11 cellular contexts compared by ENCODE assay signal in genomic region chr12:110279561-110279960, GRCh38. TPM values are rescaled to one million over a fixed set of nuclear protein-coding genes. Genes with fewer than 3 reads are reported as not detected.
DNase-seq lines count a peak whose midpoint lies in the region; ATAC-seq and TF ChIP-seq lines count a peak whose summit lies in the region.
"Had no signal": no experiment of that assay in that cellular context is flagged by ENCODE, and none has a peak within 500 bp of the region (broad histone marks: within the 10 kb centered on the region; RNA-seq: fewer than 3 reads in every experiment).

No MANE protein-coding gene starts in this region.

- intact Hi-C loops in natural killer cell (cut with micrococcal nuclease), result no loop called here

- no peaks in the 10 kb centered on the region for H3K9me3 Mint-ChIP-seq in natural killer cell

- peak overlapping the region; percentile 19 for H3K4me3 Mint-ChIP-seq in T-helper 17 cell
- peak overlapping the region; percentile 88 for H3K4me3 Mint-ChIP-seq in natural killer cell

- H3K27ac Mint-ChIP-seq in T-helper 17 cell (no peak overlapping the region), natural killer cell (no peak overlapping the region)

- H3K4me1 Mint-ChIP-seq in T-helper 17 cell (peaks cover 29% of the 10 kb centered on the region), natural killer cell (peaks cover 33 to 38% of the 10 kb centered on the region in 2 donors)

- H3K27me3 Mint-ChIP-seq in T-helper 17 cell (no peaks in the 10 kb centered on the region), natural killer cell (ENCODE audit: low read depth in 2 of 2) (no peaks in the 10 kb centered on the region)

- peaks cover 21% of the 10 kb centered on the region for H3K4me1 ChIP-seq in ES-I3 (ENCODE audit: insufficient read depth, low read length)

- TF ChIP-seq CTCF in natural killer cell (IDR thresholded peaks at IDR 0.05) (no peak), GM10266 (IDR thresholded peaks at IDR 0.05; ENCODE audit: control insufficient read depth, insufficient read depth, low read depth, missing control alignments) (no peak)

- peaks cover 11% of the 10 kb centered on the region; the same call in 1 of the 2 replicates for H3K36me3 ChIP-seq in ES-I3 (ENCODE audit: insufficient read depth, low read length)
- H3K36me3 ChIP-seq: suprapubic skin had no signal

- H3K36me3 Mint-ChIP-seq in T-helper 17 cell (ENCODE audit: low read depth) (peaks cover 2% of the 10 kb centered on the region), natural killer cell (no peaks in the 10 kb centered on the region)

- H3K9me3 ChIP-seq in ES-I3 (ENCODE audit: control insufficient read depth, insufficient read depth, low read length) (no peaks in the 10 kb centered on the region), T-helper 17 cell (ENCODE audit: control insufficient read depth, low read length, poor library complexity, severe bottlenecking) (no peaks in the 10 kb centered on the region)
- H3K9me3 ChIP-seq: suprapubic skin had no signal

- peak; percentile 64 for DNase-seq in DMS53 (lab: John Stamatoyannopoulos, UW)
- no peak for DNase-seq in DMS53 treated with DMSO at 0.1 percent for 48 hours (lab: John Stamatoyannopoulos, UW; ENCODE audit: unreplicated experiment)
- DNase-seq in T-helper 17 cell, result no peak
- DNase-seq in natural killer cell, result no peak
- no peak for DNase-seq in GM10266 (ENCODE audit: extremely low spot score)
- DNase-seq in RPMI8226, result no peak
- DNase-seq: 8988T; activated CD8-positive, alpha-beta memory T cell treated with anti-CD3 and anti-CD28 coated beads for 24 hours had no signal

- no peak for ATAC-seq in T-helper 17 cell
- no peak for ATAC-seq in natural killer cell
- ATAC-seq in activated CD4-positive, CD25-positive, alpha-beta regulatory T cell treated with anti-CD3 and anti-CD28 coated beads, Interleukin-2, amount 50 U/mL, for 24 hours, result no peak

- H3K9ac ChIP-seq in ES-I3 (ENCODE audit: low read depth, low read length), result peak overlapping the region; percentile 98; the same call in 1 of the 2 replicates

RNA-seq across cellular contexts. Expression of gene ATP2A2, which starts 1.5 kb away (rescaled TPM):
- total RNA-seq in T-helper 17 cell, result 100 to 1,000 TPM; 109 to 116 TPM
- 100 to 1,000 TPM; 118 to 140 (median 123) TPM for total RNA-seq in natural killer cell
